ENCODE assay signal across 16 cellular contexts in the genomic region with DNA sequence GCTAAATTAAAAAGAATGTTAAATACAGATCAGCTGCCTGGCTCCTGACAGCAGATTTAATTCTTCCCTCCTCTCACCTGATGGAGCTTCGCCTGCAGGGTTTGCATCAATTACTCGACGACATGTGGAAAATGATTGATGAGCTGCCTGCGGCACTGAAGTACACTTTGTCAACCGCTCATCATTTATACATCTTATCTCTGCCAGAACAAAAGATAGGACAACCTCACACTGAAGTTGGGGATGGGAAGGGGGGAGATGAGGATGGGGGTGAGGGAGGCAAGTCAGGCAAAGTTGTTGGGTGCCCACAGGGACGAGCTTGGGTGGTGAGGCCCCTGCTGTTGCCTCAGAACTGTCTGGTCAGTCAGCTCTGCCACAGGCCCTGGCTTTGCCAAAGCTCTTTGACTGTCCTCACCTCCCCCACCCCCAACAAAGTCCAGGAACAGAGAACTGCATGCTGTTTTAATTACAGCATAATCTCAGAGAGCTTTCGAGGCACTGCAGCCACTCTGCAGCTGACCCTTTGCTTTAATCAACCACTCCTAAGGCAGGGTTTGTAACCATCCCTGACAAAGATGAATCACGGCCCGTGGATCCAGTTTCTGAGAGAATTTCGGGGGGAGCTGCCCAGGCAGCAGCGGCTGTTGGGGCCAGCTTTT.
A peak's percentile ranks its signal among the peaks of the same experiment; 100 is the strongest.
DNase-seq lines count a peak whose midpoint lies in the region; ATAC-seq, FAIRE-seq and TF ChIP-seq lines count a peak whose summit lies in the region.
"Had no signal": no experiment of that assay in that cellular context is flagged by ENCODE, and none has a peak within 500 bp of the region (broad histone marks: within the 10 kb centered on the region; RNA-seq: fewer than 3 reads in every experiment).

No MANE protein-coding gene starts in this region.

- no peak for TF ChIP-seq POLR2A in H1 (IDR thresholded peaks at IDR 0.05; ENCODE audit: control extremely low read depth in 1 of 2, low read depth in 2 of 2, low read length in 2 of 2)

- H3K9ac ChIP-seq in H1 (replicated peaks in 1 of 4; ENCODE audit: extremely low read depth in 1 of 4, low read depth in 3 of 4, low read length in 3 of 4) (no peak overlapping the region), trophoblast cell (ENCODE audit: low read length) (no peak overlapping the region)

- no peak overlapping the region for H4K5ac ChIP-seq in H1 (ENCODE audit: insufficient read length, low read depth, low read length)

- POLR2A ChIA-PET in H1 (lab: Charles Lee; ENCODE audit: partially characterized antibody), result no interaction called here

- H2BK120ac ChIP-seq in H1 (replicated peaks; ENCODE audit: low read depth, low read length) (no peak overlapping the region), trophoblast cell (ENCODE audit: insufficient read depth, low read length, poor library complexity) (peak overlapping the region; percentile 26)

- H3K4ac ChIP-seq in H1 (replicated peaks; ENCODE audit: insufficient read length, low read depth, low read length), result no peak overlapping the region
- no peak overlapping the region for H3K4ac ChIP-seq in trophoblast cell (ENCODE audit: low read depth, low read length)

- H3K9me3 ChIP-seq in H1 (ENCODE audit: insufficient read depth in 2 of 2, low read depth in 1 of 2, low read length in 1 of 2) (no peaks in the 10 kb centered on the region), trophoblast cell (ENCODE audit: insufficient read depth, low read depth, low read length) (peaks cover 4% of the 10 kb centered on the region)
- H3K9me3 ChIP-seq: body of pancreas, colonic mucosa had no signal

- no peak for TF ChIP-seq CTCF in H1 (IDR thresholded peaks at IDR 0.05; ENCODE audit: control extremely low read depth in 1 of 3, insufficient read depth in 1 of 3, low read depth in 1 of 3, low read length in 3 of 3)

- H3K56ac ChIP-seq in H1 (replicated peaks; ENCODE audit: insufficient read length, low read depth, low read length), result no peak overlapping the region

- no peak for FAIRE-seq in H1 (lab: Jason Lieb, UNC)

- ATAC-seq in HG02759 (IDR thresholded peaks at IDR 0.05; ENCODE audit: unreplicated experiment) (no peak), GM21528 (IDR thresholded peaks at IDR 0.05; ENCODE audit: low FRiP score, unreplicated experiment) (no peak)
- ATAC-seq: activated naive CD4-positive, alpha-beta T cell treated with anti-CD3 and anti-CD28 coated beads, Interleukin-2, amount 50 U/mL, for 72 hours; body of pancreas had no signal

- no peak overlapping the region for H3K23ac ChIP-seq in H1 (ENCODE audit: insufficient read length)
- H3K23ac ChIP-seq in trophoblast cell (ENCODE audit: low read length), result no peak overlapping the region

- H4K8ac ChIP-seq in H1 (ENCODE audit: extremely low read depth, insufficient read depth, low read length) (no peak overlapping the region), trophoblast cell (ENCODE audit: low read depth, low read length) (no peak overlapping the region)

- no peak overlapping the region for H2BK12ac ChIP-seq in H1 (ENCODE audit: low read depth, low read length)
- H2BK12ac ChIP-seq in trophoblast cell (ENCODE audit: low read length), result no peak overlapping the region

- H3K79me2 ChIP-seq in H1 (ENCODE audit: control insufficient read depth in 1 of 2, insufficient read depth in 2 of 2, low read length in 2 of 2) (no peaks in the 10 kb centered on the region), trophoblast cell (ENCODE audit: control insufficient read depth, insufficient read depth, low read length, poor library complexity) (no peaks in the 10 kb centered on the region)

- CTCF ChIA-PET in H1 (lab: Charles Lee; ENCODE audit: partially characterized antibody), result interaction anchor here (0.8 kb wide), 1 partner anchor 97 kb away, joined by 3 read pairs; no protein-coding TSS in a partner anchor

- WGBS in H1 (ENCODE audit: extremely low coverage in 1 of 2, insufficient coverage in 1 of 2, insufficient read length in 1 of 2, insufficient replicate concordance in 2 of 2, low coverage in 1 of 2, low lambda C conversion rate in 2 of 2, missing lambda C conversion rate in 1 of 2), 2 experiments, result 83% methylated on average over 11 of the region's 11 CpGs; no CpG with 5 or more reads in 1 of the 2 experiments
- no CpG with 5 or more reads among the region's 11 CpGs for WGBS in trophoblast cell (ENCODE audit: extremely low coverage, insufficient coverage, insufficient read length)

- no peak overlapping the region for H2AK5ac ChIP-seq in H1 (ENCODE audit: low read depth, low read length)
- no peak overlapping the region for H2AK5ac ChIP-seq in trophoblast cell (ENCODE audit: low read length)

- H3K18ac ChIP-seq in H1 (ENCODE audit: extremely low read depth, low read length) (0 out of 2 replicates have a peak overlapping the region, but pooled peaks have one; percentile 21), trophoblast cell (ENCODE audit: low read length) (no peak overlapping the region)

- H4K12ac ChIP-seq in trophoblast cell (ENCODE audit: low read depth, low read length), result no peak overlapping the region

- no peak overlapping the region for H4K91ac ChIP-seq in H1 (replicated peaks; ENCODE audit: insufficient read length, low read length)
- H4K91ac ChIP-seq in trophoblast cell (ENCODE audit: low read depth, low read length), result no peak overlapping the region

- H3K14ac ChIP-seq in H1 (ENCODE audit: insufficient read length) (no peak overlapping the region), trophoblast cell (ENCODE audit: low read length) (peak overlapping the region; percentile 15)

- H3K79me1 ChIP-seq in H1 (ENCODE audit: low read depth, low read length), result no peaks in the 10 kb centered on the region
- peaks cover 7% of the 10 kb centered on the region for H3K79me1 ChIP-seq in trophoblast cell (ENCODE audit: low read length)

- H3K4me3 ChIP-seq in H1 (ENCODE audit: extremely low read depth in 1 of 4, insufficient read depth in 2 of 4, low read depth in 3 of 4, low read length in 4 of 4) (no peak overlapping the region), trophoblast cell (ENCODE audit: low read depth, low read length) (no peak overlapping the region)
- H3K4me3 ChIP-seq: body of pancreas, colonic mucosa had no signal

- H2BK20ac ChIP-seq in H1 (ENCODE audit: low read length), result no peak overlapping the region

- H2BK15ac ChIP-seq in H1 (ENCODE audit: low read length), result no peak overlapping the region

- TF ChIP-seq RAD21 in H1 (IDR thresholded peaks at IDR 0.05 in 1 of 2, conservative IDR thresholded peaks at IDR 0.05 in 1 of 2; ENCODE audit: low read depth in 2 of 2, low read length in 2 of 2), result no peak

- H2BK5ac ChIP-seq in H1 (ENCODE audit: low read depth, low read length), result no peak overlapping the region
- H2BK5ac ChIP-seq in trophoblast cell (ENCODE audit: low read depth, low read length, poor library complexity), result no peak overlapping the region

- DNase-seq in GM03348 (ENCODE audit: low spot score) (peak; percentile 13), NCI-H2227 (lab: John Stamatoyannopoulos, UW; ENCODE audit: unreplicated experiment) (peak; percentile 67), H1 (ENCODE audit: low read depth in 1 of 2, low spot score in 2 of 2) (no peak), trophoblast cell (no peak), germinal center (ENCODE audit: low spot score) (no peak)
- no peak for DNase-seq in stimulated activated CD4-positive, alpha-beta T cell treated with anti-CD3 and anti-CD28 coated beads, Interleukin-1b, Interleukin-23, amount 100 ng/mL, for 48 hours
- DNase-seq: activated CD4-positive, alpha-beta T cell treated with anti-CD3 and anti-CD28 coated beads, Interleukin-2, amount 10 ng/mL, durations not matched to agents 7 days and 5 days; body of pancreas; colonic mucosa; DMS 273 treated with DMSO at 0.1 percent for 48 hours; head of caudate nucleus; stimulated activated CD4-positive, alpha-beta T cell treated with anti-CD3 and anti-CD28 coated beads, Interleukin-2, amount 100 ng/mL, for 48 hours had no signal

- no peaks in the 10 kb centered on the region for H3K36me3 ChIP-seq in H1 (ENCODE audit: control insufficient read depth in 2 of 4, insufficient read depth in 4 of 4, low read length in 3 of 4)
- no peaks in the 10 kb centered on the region for H3K36me3 ChIP-seq in trophoblast cell (ENCODE audit: control insufficient read depth in 1 of 2, insufficient read depth in 2 of 2, low read length in 2 of 2)
- H3K36me3 ChIP-seq: colonic mucosa had no signal

- TF ChIP-seq EP300 in H1 (IDR thresholded peaks at IDR 0.05; ENCODE audit: borderline replicate concordance in 1 of 2, low read depth in 2 of 2, low read length in 2 of 2), result no peak

- H4K20me1 ChIP-seq in H1 (replicated peaks in 1 of 2; ENCODE audit: control insufficient read depth in 1 of 2, insufficient read depth in 2 of 2, low read length in 2 of 2), result no peaks in the 10 kb centered on the region

- H3K4me1 ChIP-seq in H1 (replicated peaks in 1 of 4; ENCODE audit: control insufficient read depth in 3 of 4, insufficient read depth in 4 of 4, low read length in 3 of 4), result no peaks in the 10 kb centered on the region
- H3K4me1 ChIP-seq in trophoblast cell (ENCODE audit: control insufficient read depth in 1 of 2, insufficient read depth in 2 of 2, low read length in 2 of 2), result peaks cover 13 to 16% of the 10 kb centered on the region in 2 experiments
- H3K4me1 ChIP-seq: body of pancreas, colonic mucosa had no signal

- H3K4me2 ChIP-seq in H1 (ENCODE audit: insufficient read depth in 1 of 2, low read depth in 2 of 2, low read length in 2 of 2), result no peak overlapping the region
- no peak overlapping the region for H3K4me2 ChIP-seq in trophoblast cell (ENCODE audit: low read length)

- H3K23me2 ChIP-seq in H1 (ENCODE audit: low read depth, low read length), result no peaks in the 10 kb centered on the region

- H3K27ac ChIP-seq in H1 (ENCODE audit: low read depth, low read length), result no peak overlapping the region
- H3K27ac ChIP-seq in trophoblast cell (ENCODE audit: low read depth, low read length), result no peak overlapping the region
- H3K27ac ChIP-seq: body of pancreas, colonic mucosa, epithelial cell of prostate had no signal

- H3K27me3 ChIP-seq in H1 (replicated peaks in 1 of 4; ENCODE audit: control insufficient read depth in 3 of 4, extremely low read depth in 1 of 4, insufficient read depth in 3 of 4, low read length in 3 of 4) (no peaks in the 10 kb centered on the region), trophoblast cell (ENCODE audit: insufficient read depth, low read length) (no peaks in the 10 kb centered on the region)
- H3K27me3 ChIP-seq: body of pancreas, colonic mucosa had no signal

- no peak overlapping the region; the same call in 1 of the 2 replicates for H2AFZ ChIP-seq in H1 (ENCODE audit: low read length)
- no peak overlapping the region for H2AFZ ChIP-seq in trophoblast cell (ENCODE audit: insufficient read depth, low read length, poor library complexity)

TF ChIP-seq in H1, 55 proteins besides CTCF, POLR2A, EP300 and RAD21 (continues in another document):
- no peak for TF ChIP-seq CBX8 (IDR thresholded peaks at IDR 0.05; ENCODE audit: borderline replicate concordance, low read depth, low read length)
- no peak for TF ChIP-seq GABPA (IDR thresholded peaks at IDR 0.05; ENCODE audit: borderline replicate concordance, insufficient read depth, low read length)

Comparison
In these comparisons a context has a peak if more than half of its experiments do, and no peak if none do; other contexts are left out.
1. DNase-seq: peak in GM03348 (single experiment) and NCI-H2227 (single experiment); none in H1 (0 of 2), trophoblast cell (0 of 2), germinal center (single experiment) and stimulated activated CD4-positive, alpha-beta T cell treated with anti-CD3 and anti-CD28 coated beads, Interleukin-1b, Interleukin-23, amount 100 ng/mL, for 48 hours (single experiment).